Comparison of ENCODE assay signal across 22 cellular contexts in the genomic region with DNA sequence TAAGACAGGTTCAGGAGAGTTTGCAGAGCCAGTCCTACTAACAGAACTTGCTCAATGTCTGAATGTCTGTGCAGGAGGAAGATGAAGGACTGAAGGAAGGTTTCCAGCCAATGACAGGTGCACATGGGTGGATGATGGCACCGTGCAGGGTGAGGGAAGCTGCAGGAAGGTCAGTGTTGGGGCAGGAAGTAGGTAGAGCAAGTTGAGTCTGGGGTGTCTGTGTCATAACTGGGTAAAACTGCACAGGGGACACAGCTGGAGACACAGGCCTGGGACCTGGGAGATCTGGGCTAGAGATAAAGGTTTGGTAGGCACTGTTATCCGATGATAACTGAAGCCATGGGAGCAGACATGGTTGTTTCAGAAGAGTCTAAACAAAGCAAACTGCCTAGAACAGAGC.
DNase-seq lines count a peak whose midpoint lies in the region; ATAC-seq and TF ChIP-seq lines count a peak whose summit lies in the region.
"Had no signal": no experiment of that assay in that cellular context is flagged by ENCODE, and none has a peak within 500 bp of the region (broad histone marks: within the 10 kb centered on the region; RNA-seq: fewer than 3 reads in every experiment).

No MANE protein-coding gene starts in this region.

- H3K36me3 Mint-ChIP-seq in stimulated activated effector memory CD8-positive, alpha-beta T cell treated with anti-CD3 and anti-CD28 coated beads, Interleukin-12 subunit alpha, Interleukin-12 subunit beta, amount 100 ng/mL, for 72 hours, result peaks cover 9% of the 10 kb centered on the region

- no peaks in the 10 kb centered on the region for H3K9me3 ChIP-seq in PC-9 (ENCODE audit: insufficient read depth, low read depth)
- H3K9me3 ChIP-seq in esophagus (ENCODE audit: control insufficient read depth in 2 of 2, insufficient read depth in 1 of 2, low read depth in 1 of 2, low read length in 1 of 2), result peaks cover 0 to 4% of the 10 kb centered on the region in 2 donors
- H3K9me3 ChIP-seq: Caco-2, lower lobe of right lung, right lobe of liver had no signal

- H3K4me3 ChIP-seq in PC-9, result no peak overlapping the region
- no peak overlapping the region for H3K4me3 ChIP-seq in esophagus (ENCODE audit: low read depth in 1 of 2, low read length in 2 of 2)
- H3K4me3 ChIP-seq: BLaER1 treated with 17β-estradiol and CSF1 and Interleukin-3, amounts not matched to agents 10 nM and 100 nM; lower lobe of right lung; right lobe of liver; tibial nerve had no signal

- no peaks in the 10 kb centered on the region for H3K9me2 ChIP-seq in PC-9 (ENCODE audit: insufficient read depth)

- no peaks in the 10 kb centered on the region for H3K27me3 Mint-ChIP-seq in stimulated activated naive CD8-positive, alpha-beta T cell treated with anti-CD3 and anti-CD28 coated beads, Interleukin-15, amount 100 ng/mL, for 72 hours
- H3K27me3 Mint-ChIP-seq: activated B cell treated with CpG ODN at 0.5 μM for 24 hours had no signal

- peak overlapping the region in 1 of 2 donors; percentile 10 for H3K27ac Mint-ChIP-seq in stimulated activated naive CD8-positive, alpha-beta T cell treated with anti-CD3 and anti-CD28 coated beads, Interleukin-15, amount 100 ng/mL, for 72 hours
- peak overlapping the region; percentile 27 for H3K27ac Mint-ChIP-seq in stimulated activated effector memory CD8-positive, alpha-beta T cell treated with anti-CD3 and anti-CD28 coated beads, Interleukin-12 subunit alpha, Interleukin-12 subunit beta, amount 100 ng/mL, for 72 hours
- H3K27ac Mint-ChIP-seq: activated B cell treated with CpG ODN at 0.5 μM for 24 hours had no signal

- BruUV-seq in PC-9 (replicated peaks; lab: Mats Ljungman, UMichigan), result no TSS peak

- H3K27ac ChIP-seq in PC-9 (peak overlapping the region; percentile 83), esophagus (ENCODE audit: low read depth in 2 of 2, low read length in 1 of 2) (peak overlapping the region; percentile 11 to 26)
- H3K27ac ChIP-seq: BLaER1 treated with 17β-estradiol and CSF1 and Interleukin-3, amounts not matched to agents 10 nM and 100 nM; lower lobe of right lung; right lobe of liver; tibial nerve had no signal

- TF ChIP-seq CTCF in PC-9 (conservative IDR thresholded peaks at IDR 0.05) (no peak), GM10266 (IDR thresholded peaks at IDR 0.05; ENCODE audit: control insufficient read depth, insufficient read depth, low read depth, missing control alignments) (no peak)

- peaks cover 34% of the 10 kb centered on the region for H3F3A ChIP-seq in PC-9 (ENCODE audit: insufficient read depth, low read depth)

- H2AFZ ChIP-seq in PC-9, result no peak overlapping the region

- 71 to 84% methylated on average over 2 of the region's 2 CpGs for WGBS in esophagus, 2 donors

- POLR2A ChIA-PET in PC-9 (lab: Charles Lee; ENCODE audit: unreplicated experiment), result interaction anchor here (0.6 kb wide), 2 partner anchors 1053 to 1737 kb away, joined by 4 to 5 read pairs; no protein-coding TSS in a partner anchor

- intact Hi-C loops in PC-9 (cut with micrococcal nuclease; ENCODE audit: unreplicated experiment), result loop anchor here (2.0 to 5.0 kb wide), 2 partner anchors 98 to 196 kb away; partner anchors contain the start of gene RPL21

- no peak overlapping the region for H3K4me3 Mint-ChIP-seq in stimulated activated naive CD8-positive, alpha-beta T cell treated with anti-CD3 and anti-CD28 coated beads, Interleukin-15, amount 100 ng/mL, for 72 hours
- no peak overlapping the region for H3K4me3 Mint-ChIP-seq in stimulated activated effector memory CD8-positive, alpha-beta T cell treated with anti-CD3 and anti-CD28 coated beads, Interleukin-12 subunit alpha, Interleukin-12 subunit beta, amount 100 ng/mL, for 72 hours
- H3K4me3 Mint-ChIP-seq: activated B cell treated with CpG ODN at 0.5 μM for 24 hours had no signal

- no peaks in the 10 kb centered on the region for H3K79me2 ChIP-seq in PC-9 (ENCODE audit: low read depth)

- H3K4me1 ChIP-seq in PC-9 (replicated peaks; ENCODE audit: insufficient read depth) (peaks cover 45% of the 10 kb centered on the region), esophagus (ENCODE audit: control insufficient read depth in 2 of 2, insufficient read depth in 2 of 2, low read length in 1 of 2) (peaks cover 5 to 9% of the 10 kb centered on the region in 2 donors)
- H3K4me1 ChIP-seq: Caco-2, lower lobe of right lung, right lobe of liver, tibial nerve had no signal

- no peaks in the 10 kb centered on the region for H3K27me3 ChIP-seq in PC-9 (ENCODE audit: insufficient read depth, low read depth)
- no peaks in the 10 kb centered on the region for H3K27me3 ChIP-seq in esophagus (ENCODE audit: control insufficient read depth in 1 of 2, insufficient read depth in 2 of 2, low read length in 2 of 2)
- H3K27me3 ChIP-seq: BLaER1 treated with 17β-estradiol and CSF1 and Interleukin-3, amounts not matched to agents 10 nM and 100 nM; right lobe of liver; tibial nerve had no signal

- CTCF ChIA-PET in PC-9 (lab: Charles Lee), result no interaction called here

- peaks cover 31% of the 10 kb centered on the region for H3K4me1 Mint-ChIP-seq in stimulated activated naive CD8-positive, alpha-beta T cell treated with anti-CD3 and anti-CD28 coated beads, Interleukin-15, amount 100 ng/mL, for 72 hours
- H3K4me1 Mint-ChIP-seq in stimulated activated effector memory CD8-positive, alpha-beta T cell treated with anti-CD3 and anti-CD28 coated beads, Interleukin-12 subunit alpha, Interleukin-12 subunit beta, amount 100 ng/mL, for 72 hours, result peaks cover 26% of the 10 kb centered on the region

- H3K36me3 ChIP-seq in PC-9 (ENCODE audit: low read depth), result no peaks in the 10 kb centered on the region
- no peaks in the 10 kb centered on the region for H3K36me3 ChIP-seq in esophagus (ENCODE audit: control insufficient read depth in 2 of 2, insufficient read depth in 2 of 2, low read length in 1 of 2)
- H3K36me3 ChIP-seq: lower lobe of right lung, right lobe of liver had no signal

- H3K9me3 Mint-ChIP-seq in stimulated activated naive CD8-positive, alpha-beta T cell treated with anti-CD3 and anti-CD28 coated beads, Interleukin-15, amount 100 ng/mL, for 72 hours, result no peaks in the 10 kb centered on the region
- no peaks in the 10 kb centered on the region for H3K9me3 Mint-ChIP-seq in stimulated activated effector memory CD8-positive, alpha-beta T cell treated with anti-CD3 and anti-CD28 coated beads, Interleukin-12 subunit alpha, Interleukin-12 subunit beta, amount 100 ng/mL, for 72 hours

- H4K20me1 ChIP-seq in PC-9 (ENCODE audit: insufficient read depth), result no peaks in the 10 kb centered on the region

- no peak for DNase-seq in stimulated activated naive CD8-positive, alpha-beta T cell treated with anti-CD3 and anti-CD28 coated beads, Interleukin-15, amount 100 ng/mL, for 72 hours
- DNase-seq in stimulated activated naive CD8-positive, alpha-beta T cell treated with anti-CD3 and anti-CD28 coated beads, Interleukin-15, Interleukin-2, amounts not matched to agents 100 U/mL and 50 U/mL, for 24 hours, result no peak
- peak; percentile 20 to 73 for DNase-seq in PC-9
- DNase-seq in stimulated activated effector memory CD8-positive, alpha-beta T cell treated with anti-CD3 and anti-CD28 coated beads, Interleukin-12 subunit alpha, Interleukin-12 subunit beta, amount 100 ng/mL, for 72 hours (ENCODE audit: low spot score in 2 of 2), result no peak
- DNase-seq in NCI-H1436 (lab: John Stamatoyannopoulos, UW), result no peak
- no peak for DNase-seq in NCI-H1930 (lab: John Stamatoyannopoulos, UW)
- no peak for DNase-seq in GM10266 (ENCODE audit: extremely low spot score)
- DNase-seq: activated B cell treated with CpG ODN at 0.5 μM for 24 hours; activated CD4-positive, alpha-beta T cell treated with anti-CD3 and anti-CD28 coated beads, Interleukin-2, amount 50 U/mL, for 4 hours; activated T-cell treated with anti-CD3 and anti-CD28 coated beads for 4 hours; Caco-2; glutamatergic neuron; lower lobe of right lung; NCI-H1092 treated with DMSO at 0.1 percent for 48 hours; NCI-H2029; NCI-H2227 treated with DMSO at 0.1 percent for 48 hours; NCI-H748 treated with DMSO at 0.1 percent for 48 hours; right lobe of liver had no signal

- ATAC-seq in stimulated activated naive CD8-positive, alpha-beta T cell treated with anti-CD3 and anti-CD28 coated beads, Interleukin-15, amount 100 ng/mL, for 72 hours, result peak; percentile 37
- ATAC-seq in stimulated activated naive CD8-positive, alpha-beta T cell treated with anti-CD3 and anti-CD28 coated beads, Interleukin-15, Interleukin-2, amounts not matched to agents 100 U/mL and 50 U/mL, for 24 hours, result no peak
- ATAC-seq in stimulated activated effector memory CD8-positive, alpha-beta T cell treated with anti-CD3 and anti-CD28 coated beads, Interleukin-12 subunit alpha, Interleukin-12 subunit beta, amount 100 ng/mL, for 72 hours, result peak; percentile 46
- ATAC-seq: lower lobe of right lung, Right ventricle myocardium inferior had no signal

- H3K4me2 ChIP-seq in PC-9, result peak overlapping the region; percentile 56
- H3K4me2 ChIP-seq: BLaER1 treated with 17β-estradiol and CSF1 and Interleukin-3, amounts not matched to agents 10 nM and 100 nM had no signal

Comparison
In these comparisons a context has a peak if more than half of its experiments do, and no peak if none do; other contexts are left out.
1. DNase-seq: peak in PC-9 (2 of 2); none in stimulated activated naive CD8-positive, alpha-beta T cell treated with anti-CD3 and anti-CD28 coated beads, Interleukin-15, amount 100 ng/mL, for 72 hours (0 of 2), stimulated activated naive CD8-positive, alpha-beta T cell treated with anti-CD3 and anti-CD28 coated beads, Interleukin-15, Interleukin-2, amounts not matched to agents 100 U/mL and 50 U/mL, for 24 hours (single experiment), stimulated activated effector memory CD8-positive, alpha-beta T cell treated with anti-CD3 and anti-CD28 coated beads, Interleukin-12 subunit alpha, Interleukin-12 subunit beta, amount 100 ng/mL, for 72 hours (0 of 2), NCI-H1436 (single experiment), NCI-H1930 (0 of 2) and GM10266 (single experiment).